ENCODE assay signal across 1 cellular context in the genomic region with DNA sequence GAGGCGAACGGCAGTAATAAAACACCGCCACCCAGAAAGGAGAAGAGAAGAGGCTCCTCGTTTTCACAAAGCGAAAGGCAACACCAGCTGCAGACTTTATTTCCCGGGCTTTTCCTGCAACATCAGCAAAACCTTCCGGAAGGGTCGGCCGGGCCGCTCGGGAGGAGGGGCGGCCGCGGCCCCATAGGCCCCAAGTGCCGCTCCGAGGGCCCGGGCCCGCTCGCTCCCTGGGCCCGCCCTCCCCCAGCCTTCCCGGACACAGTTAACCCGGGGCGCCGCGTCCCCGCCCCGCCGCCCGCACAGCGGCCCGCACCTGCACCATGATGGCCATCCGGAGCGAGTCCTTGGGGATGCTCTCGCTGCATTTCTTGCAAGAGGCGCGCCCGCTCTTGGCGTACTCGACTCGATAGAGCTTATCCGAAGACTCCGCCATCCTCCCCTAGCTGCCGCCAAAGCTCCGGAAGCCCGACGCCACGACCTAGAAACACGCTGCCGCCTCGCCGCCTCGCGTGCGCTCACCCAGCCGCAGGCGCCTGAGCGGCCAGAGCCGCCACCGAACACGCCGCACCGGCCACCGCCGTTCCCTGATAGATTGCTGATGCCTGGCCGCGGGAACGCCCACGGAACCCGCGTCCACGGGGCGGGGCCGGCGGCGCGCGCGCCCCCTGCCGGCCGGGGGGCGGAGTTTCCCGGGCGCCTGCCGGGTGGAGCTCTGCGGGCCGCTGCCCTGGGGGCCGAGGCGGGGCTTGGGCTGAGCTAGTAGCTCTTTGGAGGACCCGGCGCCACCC.
TF ChIP-seq lines count a peak whose summit lies in the region.

TSS of gene PARP1 (minus strand) at position 597 of the 788 bp plus-strand sequence. CDS start at position 433, 164 bp downstream.

TF ChIP-seq in H1, 55 proteins besides CTCF, POLR2A, EP300 and RAD21 (continued from another document):
- TF ChIP-seq SIN3A (conservative IDR thresholded peaks at IDR 0.05 in 1 of 2, IDR thresholded peaks at IDR 0.05 in 1 of 2; ENCODE audit: low read depth in 1 of 2, low read length in 2 of 2) (peak; percentile 3 to 56; a peak in 1 of 4 replicates), ASH2L (IDR thresholded peaks at IDR 0.05; ENCODE audit: low read length) (peak; percentile 90), TAF1 (IDR thresholded peaks at IDR 0.05; ENCODE audit: low read depth, low read length) (peak; percentile 54; the same call in 1 of the 2 replicates), MAFK (IDR thresholded peaks at IDR 0.05; ENCODE audit: low read depth, low read length) (peak; percentile 90), JUN (IDR thresholded peaks at IDR 0.05; ENCODE audit: low read depth, low read length) (no peak), SAP30 (IDR thresholded peaks at IDR 0.05; ENCODE audit: insufficient read depth, insufficient replicate concordance, low read length) (peak; percentile 2), YY1 (IDR thresholded peaks at IDR 0.05; ENCODE audit: low read depth, low read length) (no peak; the same call in 1 of the 2 replicates), PHF8 (conservative IDR thresholded peaks at IDR 0.05; ENCODE audit: low read depth, low read length) (peak; percentile 79), RNF2 (IDR thresholded peaks at IDR 0.05; ENCODE audit: borderline replicate concordance, low read depth, low read length, missing control alignments, poor library complexity, severe bottlenecking) (no peak), EGR1 (IDR thresholded peaks at IDR 0.05; ENCODE audit: borderline replicate concordance, low read depth, low read length) (peak; percentile 67), POU5F1 (IDR thresholded peaks at IDR 0.05; ENCODE audit: low read depth, low read length) (no peak), SRF (IDR thresholded peaks at IDR 0.05; ENCODE audit: low read depth, low read length) (peak; percentile 27; the same call in 1 of the 2 replicates), TBP (IDR thresholded peaks at IDR 0.05; ENCODE audit: low read depth, low read length) (peak; percentile 46; the same call in 1 of the 2 replicates), HDAC2 (IDR thresholded peaks at IDR 0.05; ENCODE audit: borderline replicate concordance in 1 of 2, low read depth in 2 of 2, low read length in 2 of 2) (peak in 1 of 2 experiments; percentile 89; a peak in 2 of 4 replicates), TAF7 (optimal IDR thresholded peaks at IDR 0.05; ENCODE audit: borderline replicate concordance, low read depth, low read length) (peak; percentile 46), SP1 (IDR thresholded peaks at IDR 0.05; ENCODE audit: low read depth, low read length) (0 out of 2 replicates have a peak, but pooled peaks have one; percentile 29), RBBP5 (IDR thresholded peaks at IDR 0.05; ENCODE audit: borderline replicate concordance, low read depth, low read length) (peak; percentile 91)
